ENCODE assay signal across 19 cellular contexts in genomic region chr17:63653018-63653417, GRCh38.
"Had no signal": no experiment of that assay in that cellular context is flagged by ENCODE, and none has a peak within 500 bp of the region (broad histone marks: within the 10 kb centered on the region; RNA-seq: fewer than 3 reads in every experiment).

No MANE protein-coding gene starts in this region.

- ATAC-seq: activated CD8-positive, alpha-beta T cell treated with anti-CD3 and anti-CD28 coated beads, Interleukin-2, amount 10 ng/mL, durations not matched to agents 7 days and 5 days; activated naive CD8-positive, alpha-beta T cell treated with anti-CD3 and anti-CD28 coated beads, Interleukin-2, amount 50 U/mL, for 24 hours; natural killer cell treated with Interleukin-12 subunit alpha and Interleukin-12 subunit beta and Interleukin-15 and Interleukin-18, amount 100 ng/mL, for 72 hours; right lobe of liver; stimulated activated naive CD8-positive, alpha-beta T cell treated with anti-CD3 and anti-CD28 coated beads, Interleukin-15, amount 100 ng/mL, for 72 hours had no signal

- H3K9me3 ChIP-seq: colonic mucosa, right lobe of liver, testis, upper lobe of left lung had no signal

- H3K9me3 Mint-ChIP-seq: activated B cell treated with CpG ODN at 0.5 μM for 24 hours; activated CD4-positive, alpha-beta T cell treated with anti-CD3 and anti-CD28 coated beads, Interleukin-2, amount 10 ng/mL, durations not matched to agents 24 days and 14 days; activated naive CD8-positive, alpha-beta T cell treated with anti-CD3 and anti-CD28 coated beads, Interleukin-2, amount 50 U/mL, for 24 hours; immature natural killer cell; natural killer cell treated with Interleukin-12 subunit alpha and Interleukin-12 subunit beta and Interleukin-15 and Interleukin-18, amount 100 ng/mL, for 72 hours; stimulated activated naive CD8-positive, alpha-beta T cell treated with anti-CD3 and anti-CD28 coated beads, Interleukin-15, amount 100 ng/mL, for 72 hours had no signal

- H3K27me3 Mint-ChIP-seq: activated B cell treated with CpG ODN at 0.5 μM for 24 hours; activated CD4-positive, alpha-beta T cell treated with anti-CD3 and anti-CD28 coated beads, Interleukin-2, amount 10 ng/mL, durations not matched to agents 24 days and 14 days; activated naive CD8-positive, alpha-beta T cell treated with anti-CD3 and anti-CD28 coated beads, Interleukin-2, amount 50 U/mL, for 24 hours; natural killer cell treated with Interleukin-12 subunit alpha and Interleukin-12 subunit beta and Interleukin-15 and Interleukin-18, amount 100 ng/mL, for 72 hours; progenitor cell of endocrine pancreas; stimulated activated naive CD8-positive, alpha-beta T cell treated with anti-CD3 and anti-CD28 coated beads, Interleukin-15, amount 100 ng/mL, for 72 hours had no signal

- H3K4me1 ChIP-seq: colonic mucosa, testis had no signal

- H3K27ac Mint-ChIP-seq: activated B cell treated with CpG ODN at 0.5 μM for 24 hours; activated CD4-positive, alpha-beta T cell treated with anti-CD3 and anti-CD28 coated beads, Interleukin-2, amount 10 ng/mL, durations not matched to agents 24 days and 14 days; activated CD8-positive, alpha-beta T cell treated with anti-CD3 and anti-CD28 coated beads, Interleukin-2, amount 10 ng/mL, durations not matched to agents 7 days and 5 days; activated naive CD8-positive, alpha-beta T cell treated with anti-CD3 and anti-CD28 coated beads, Interleukin-2, amount 50 U/mL, for 24 hours; progenitor cell of endocrine pancreas had no signal

- H3K27me3 ChIP-seq: colonic mucosa, right lobe of liver, testis, upper lobe of left lung had no signal

- H3K27ac ChIP-seq: colonic mucosa, right lobe of liver, testis, upper lobe of left lung had no signal

- H3K4me1 Mint-ChIP-seq: stimulated activated naive CD8-positive, alpha-beta T cell treated with anti-CD3 and anti-CD28 coated beads, Interleukin-15, amount 100 ng/mL, for 72 hours had no signal

- DNase-seq: activated B cell treated with CpG ODN at 0.5 μM for 24 hours; activated CD4-positive, alpha-beta T cell treated with anti-CD3 and anti-CD28 coated beads, Interleukin-2, amount 10 ng/mL, durations not matched to agents 24 days and 14 days; activated CD8-positive, alpha-beta memory T cell treated with anti-CD3 and anti-CD28 coated beads, Interleukin-2, amount 50 U/mL, for 4 hours; activated CD8-positive, alpha-beta T cell treated with anti-CD3 and anti-CD28 coated beads, Interleukin-2, amount 10 ng/mL, durations not matched to agents 7 days and 5 days; activated naive CD8-positive, alpha-beta T cell treated with anti-CD3 and anti-CD28 coated beads, Interleukin-2, amount 50 U/mL, for 24 hours; central memory CD4-positive, alpha-beta T cell; colonic mucosa; effector CD4-positive, alpha-beta T cell; foreskin melanocyte; head of caudate nucleus; immature natural killer cell; nucleus accumbens; right lobe of liver; stimulated activated naive CD8-positive, alpha-beta T cell treated with anti-CD3 and anti-CD28 coated beads, Interleukin-15, amount 100 ng/mL, for 72 hours; SW 1271; testis; upper lobe of left lung had no signal

- H3K4me3 ChIP-seq: colonic mucosa, right lobe of liver, testis, upper lobe of left lung had no signal

- H3K4me3 Mint-ChIP-seq: activated B cell treated with CpG ODN at 0.5 μM for 24 hours; activated CD4-positive, alpha-beta T cell treated with anti-CD3 and anti-CD28 coated beads, Interleukin-2, amount 10 ng/mL, durations not matched to agents 24 days and 14 days; activated CD8-positive, alpha-beta T cell treated with anti-CD3 and anti-CD28 coated beads, Interleukin-2, amount 10 ng/mL, durations not matched to agents 7 days and 5 days; activated naive CD8-positive, alpha-beta T cell treated with anti-CD3 and anti-CD28 coated beads, Interleukin-2, amount 50 U/mL, for 24 hours; immature natural killer cell; natural killer cell treated with Interleukin-12 subunit alpha and Interleukin-12 subunit beta and Interleukin-15 and Interleukin-18, amount 100 ng/mL, for 72 hours; stimulated activated naive CD8-positive, alpha-beta T cell treated with anti-CD3 and anti-CD28 coated beads, Interleukin-15, amount 100 ng/mL, for 72 hours had no signal
